In genomic region chr19:29858000-29858596, GRCh38 we compare ENCODE assay signal across 8 cellular contexts. TPM values are rescaled to one million over a fixed set of nuclear protein-coding genes. Genes with fewer than 3 reads are reported as not detected.
DNase-seq lines count a peak whose midpoint lies in the region; ATAC-seq and TF ChIP-seq lines count a peak whose summit lies in the region.

No MANE protein-coding gene starts in this region.

- no peak overlapping the region for H3K4me3 ChIP-seq in PC-9
- H3K4me3 ChIP-seq in mammary epithelial cell (replicated peaks in 1 of 3; ENCODE audit: insufficient read depth in 1 of 3, low read depth in 2 of 3, low read length in 3 of 3) = no peak overlapping the region

- H3K27ac ChIP-seq in PC-9 = no peak overlapping the region
- no peak overlapping the region for H3K27ac ChIP-seq in mammary epithelial cell (ENCODE audit: insufficient read depth, low read depth, low read length)

- H3K9me3 Mint-ChIP-seq in naive B cell = peaks cover 0 to 2% (median 0%) of the 10 kb centered on the region in 7 donors

- H3K9ac ChIP-seq in mammary epithelial cell (ENCODE audit: insufficient read depth, low read length) = no peak overlapping the region

- intact Hi-C loops in PC-9 (cut with micrococcal nuclease; ENCODE audit: unreplicated experiment) (no loop called here), mammary epithelial cell (cut with micrococcal nuclease) (loop anchor here (1.0 kb wide), 1 partner anchor 14 kb away; no protein-coding TSS in a partner anchor)

- WGBS in mammary epithelial cell (ENCODE audit: low coverage, missing lambda C conversion rate) = 75% methylated on average over 2 of the region's 9 CpGs

- peaks cover 7% of the 10 kb centered on the region; the same call in 1 of the 2 replicates for H3K4me1 ChIP-seq in PC-9 (replicated peaks; ENCODE audit: insufficient read depth)
- no peaks in the 10 kb centered on the region for H3K4me1 ChIP-seq in mammary epithelial cell (ENCODE audit: insufficient read depth, low read length)

- H3K4me3 Mint-ChIP-seq in naive B cell = no peak overlapping the region

- H3K36me3 Mint-ChIP-seq in naive B cell = no peaks in the 10 kb centered on the region

- H3K9me3 ChIP-seq in PC-9 (ENCODE audit: insufficient read depth, low read depth) = no peaks in the 10 kb centered on the region
- H3K9me3 ChIP-seq in mammary epithelial cell (replicated peaks; ENCODE audit: insufficient read depth, low read length) = no peaks in the 10 kb centered on the region

- no peak overlapping the region for H2AFZ ChIP-seq in PC-9
- H2AFZ ChIP-seq in mammary epithelial cell (ENCODE audit: low read depth, low read length) = no peak overlapping the region

- CTCF ChIA-PET in PC-9 (lab: Charles Lee) = interaction anchor here (0.5 to 1.5 kb wide), 9 partner anchors 13 to 321 kb away, joined by 3 to 6 read pairs (median 4); no protein-coding TSS in a partner anchor
- CTCF ChIA-PET in mammary epithelial cell (lab: Charles Lee; ENCODE audit: low non-redundant PET) = interaction anchor here (0.5 kb wide), 2 partner anchors 109 to 825 kb away, joined by 3 to 5 read pairs; no protein-coding TSS in a partner anchor

- BruUV-seq in PC-9 (replicated peaks; lab: Mats Ljungman, UMichigan) = no TSS peak
- BruUV-seq in mammary epithelial cell (replicated peaks; lab: Mats Ljungman, UMichigan) = no TSS peak

- dilution Hi-C loops in mammary epithelial cell (cut with HindIII; ENCODE audit: low sequenced_read_pairs) = no loop called here

- H4K20me1 ChIP-seq in PC-9 (ENCODE audit: insufficient read depth) = no peaks in the 10 kb centered on the region
- H4K20me1 ChIP-seq in mammary epithelial cell (ENCODE audit: insufficient read depth, low read length) = no peaks in the 10 kb centered on the region

- H3K27me3 Mint-ChIP-seq in naive B cell = peaks cover 6 to 49% (median 45%) of the 10 kb centered on the region in 3 donors

- no peaks in the 10 kb centered on the region for H3K79me2 ChIP-seq in PC-9 (ENCODE audit: low read depth)
- H3K79me2 ChIP-seq in mammary epithelial cell (ENCODE audit: insufficient read depth, low read length) = no peaks in the 10 kb centered on the region

- no peaks in the 10 kb centered on the region for H3K36me3 ChIP-seq in PC-9 (ENCODE audit: low read depth)
- no peaks in the 10 kb centered on the region for H3K36me3 ChIP-seq in mammary epithelial cell (ENCODE audit: insufficient read depth, low read length)

- DNase-seq in activated gamma-delta T cell treated with Interleukin-2 at 50 U/mL for 16 hours (peak; percentile 28), activated gamma-delta T cell (lab: John Stamatoyannopoulos, UW) (no peak), PC-9 (peak; percentile 60 to 65), mammary epithelial cell (no peak), naive B cell (peak; percentile 31), occipital lobe (lab: John Stamatoyannopoulos, UW) (no peak), mesenteric fat pad (ENCODE audit: low spot score) (no peak)

- H3K27me3 ChIP-seq in PC-9 (ENCODE audit: insufficient read depth, low read depth) = no peaks in the 10 kb centered on the region
- no peaks in the 10 kb centered on the region for H3K27me3 ChIP-seq in mammary epithelial cell (ENCODE audit: insufficient read depth, low read length)

- TF ChIP-seq CTCF in PC-9 (conservative IDR thresholded peaks at IDR 0.05) (peak; percentile 83), mammary epithelial cell (conservative IDR thresholded peaks at IDR 0.05 in 1 of 2, IDR thresholded peaks at IDR 0.05 in 1 of 2; ENCODE audit: extremely low read depth in 1 of 2, insufficient read depth in 1 of 2, low read depth in 1 of 2, low read length in 2 of 2) (peak; percentile 59 to 83)

- ATAC-seq in naive B cell (ENCODE audit: low read depth in 2 of 2) (peak; percentile 73 to 74), HG02852 (IDR thresholded peaks at IDR 0.05; ENCODE audit: unreplicated experiment) (no peak)

- POLR2A ChIA-PET in PC-9 (lab: Charles Lee; ENCODE audit: unreplicated experiment) = interaction anchor here (0.6 kb wide), 1 partner anchor 85 kb away, joined by 4 read pairs; no protein-coding TSS in a partner anchor

- H3K4me2 ChIP-seq in PC-9 = peak overlapping the region; percentile 41
- no peak overlapping the region for H3K4me2 ChIP-seq in mammary epithelial cell (ENCODE audit: insufficient read depth, low read depth, low read length)

- H3K9me2 ChIP-seq in PC-9 (ENCODE audit: insufficient read depth) = no peaks in the 10 kb centered on the region

- no peak overlapping the region for H3K27ac Mint-ChIP-seq in naive B cell

- peaks cover 0 to 5% (median 0%) of the 10 kb centered on the region in 3 donors for H3K4me1 Mint-ChIP-seq in naive B cell

- in situ Hi-C loops in mammary epithelial cell (cut with MboI; ENCODE audit: low sequenced_read_pairs in 2 of 2) = loop anchor here in 1 of 2 donors (25.0 kb wide), 2 partner anchors 96 to 804 kb away; no protein-coding TSS in a partner anchor

- H3F3A ChIP-seq in PC-9 (ENCODE audit: insufficient read depth, low read depth) = no peaks in the 10 kb centered on the region

RNA-seq across cellular contexts. Expression of gene CCNE1, which starts 46.3 kb away (rescaled TPM):
- 8.9 and 10.6 TPM in 2 replicates for total RNA-seq in PC-9 (2021)
- total RNA-seq in mammary epithelial cell = 10 to 100 TPM in 1 of 2 donors, 1 to 10 TPM in 1; 5.3 to 10.5 TPM
- 13.9 TPM for polyA plus RNA-seq in mammary epithelial cell
- 6.5 TPM for polyA minus RNA-seq in mammary epithelial cell
- polyA plus RNA-seq in naive B cell (ENCODE audit: low read depth in 6 of 6) = not detected
- 1.1 TPM for total RNA-seq in occipital lobe
- total RNA-seq in mesenteric fat pad = 2.0 TPM

Comparison
In these comparisons a context has a peak if more than half of its experiments do, and no peak if none do; other contexts are left out.
1. DNase-seq: peak in activated gamma-delta T cell treated with Interleukin-2 at 50 U/mL for 16 hours (single experiment), PC-9 (2 of 2) and naive B cell (single experiment); none in activated gamma-delta T cell (single experiment), mammary epithelial cell (single experiment), occipital lobe (single experiment) and mesenteric fat pad (single experiment).